ENCODE assay signal across 8 cellular contexts in genomic region chr1:7704214-7705047, GRCh38.
DNase-seq lines count a peak whose midpoint lies in the region; ATAC-seq and TF ChIP-seq lines count a peak whose summit lies in the region.

No MANE protein-coding gene starts in this region.

- H3K36me3 Mint-ChIP-seq in CD4-positive, alpha-beta memory T cell, result no peaks in the 10 kb centered on the region

- DNase-seq in CD4-positive, alpha-beta memory T cell, result peak; percentile 89 to 92 (median 91)
- peak; percentile 93 for DNase-seq in HPDE6-E6E7 (ENCODE audit: extremely low spot score)
- DNase-seq in Panc1 (ENCODE audit: low read depth, low spot score), result no peak
- DNase-seq in activated T-helper 9 cell treated with anti-CD3 and anti-CD28 coated beads, Interleukin-2, amount 50 U/mL, for 16 hours (ENCODE audit: low read depth), result peak; percentile 86
- DNase-seq in fibroblast of the aortic adventitia (ENCODE audit: low read depth), result peak; percentile 62
- DNase-seq in stimulated activated naive CD8-positive, alpha-beta T cell treated with anti-CD3 and anti-CD28 coated beads, Interleukin-15, Interleukin-2, amounts not matched to agents 100 U/mL and 50 U/mL, for 24 hours, result peak; percentile 94

- intact Hi-C loops in CD4-positive, alpha-beta memory T cell (cut with micrococcal nuclease), result loop anchor here (1.0 to 2.0 kb wide), 2 partner anchors 24 to 48 kb away; no protein-coding TSS in a partner anchor
- intact Hi-C loops in Panc1 (cut with micrococcal nuclease; ENCODE audit: unreplicated experiment), result no loop called here

- no peaks in the 10 kb centered on the region for H3K9me3 ChIP-seq in CD4-positive, alpha-beta memory T cell (ENCODE audit: control insufficient read depth in 1 of 2, low read length in 2 of 2)
- H3K9me3 ChIP-seq in Panc1 (ENCODE audit: control insufficient read depth, insufficient read depth, low read depth, low read length) (no peaks in the 10 kb centered on the region), neutrophil (no peaks in the 10 kb centered on the region)

- H3K4me1 Mint-ChIP-seq in CD4-positive, alpha-beta memory T cell, result peaks cover 8 to 38% (median 20%) of the 10 kb centered on the region in 4 donors

- peaks cover 13% of the 10 kb centered on the region for H3K27me3 ChIP-seq in CD4-positive, alpha-beta memory T cell (ENCODE audit: insufficient read depth, low read length)
- H3K27me3 ChIP-seq in Panc1 (ENCODE audit: control insufficient read depth, insufficient read depth, low read length) (peaks cover 6% of the 10 kb centered on the region; the same call in 1 of the 2 replicates), neutrophil (peaks cover 92% of the 10 kb centered on the region)

- peaks cover 16 to 30% of the 10 kb centered on the region in 2 donors for H3K27me3 Mint-ChIP-seq in CD4-positive, alpha-beta memory T cell

- ATAC-seq in GM21360 (IDR thresholded peaks at IDR 0.05; ENCODE audit: unreplicated experiment) (peak; percentile 98), Panc1 (peak; percentile 98)
- peak; percentile 96 for ATAC-seq in stimulated activated naive CD8-positive, alpha-beta T cell treated with anti-CD3 and anti-CD28 coated beads, Interleukin-15, Interleukin-2, amounts not matched to agents 100 U/mL and 50 U/mL, for 24 hours

- TF ChIP-seq CTCF in Panc1 (IDR thresholded peaks at IDR 0.05) (no peak), fibroblast of the aortic adventitia (IDR thresholded peaks at IDR 0.05; ENCODE audit: insufficient read depth, low read length) (no peak), neutrophil (IDR thresholded peaks at IDR 0.05) (peak; percentile 37)

- peak overlapping the region in 6 of 8 donors; percentile 87 to 90 (median 89) for H3K4me3 Mint-ChIP-seq in CD4-positive, alpha-beta memory T cell

- POLR2A ChIA-PET in CD4-positive, alpha-beta memory T cell (lab: Charles Lee; ENCODE audit: partially characterized antibody), result interaction anchor here (0.8 to 2.5 kb wide), 10 partner anchors 9 to 66 kb away, joined by 3 to 22 read pairs (median 8); partner anchors contain the start of gene VAMP3
- POLR2A ChIA-PET in Panc1 (lab: Charles Lee), result interaction anchor here (0.7 kb wide), 1 partner anchor 1437 kb away, joined by 3 read pairs; no protein-coding TSS in a partner anchor

- H3K9me3 Mint-ChIP-seq in CD4-positive, alpha-beta memory T cell, result peaks cover 0 to 1% (median 0%) of the 10 kb centered on the region in 8 donors

- H3K4me3 ChIP-seq in CD4-positive, alpha-beta memory T cell (ENCODE audit: low read length in 2 of 2), result peak overlapping the region in 1 of 2 donors; percentile 54
- H3K4me3 ChIP-seq in Panc1 (ENCODE audit: low read depth in 2 of 2, low read length in 2 of 2) (peak overlapping the region in 1 of 2 experiments; percentile 40; a peak in 3 of 4 replicates), fibroblast of the aortic adventitia (ENCODE audit: low read depth, low read length) (peak overlapping the region; percentile 31), neutrophil (ENCODE audit: low read depth in 1 of 2, low read length in 1 of 2) (peak overlapping the region; percentile 43 to 58)

- peaks cover 8% of the 10 kb centered on the region for H3K4me1 ChIP-seq in CD4-positive, alpha-beta memory T cell (ENCODE audit: insufficient read depth, low read length)
- H3K4me1 ChIP-seq in Panc1 (ENCODE audit: control insufficient read depth, insufficient read depth, low read length) (0 out of 2 replicates have a peak, but pooled peaks cover 3% of the 10 kb centered on the region), neutrophil (ENCODE audit: control insufficient read depth in 1 of 2, insufficient read depth in 1 of 2, low read depth in 1 of 2, low read length in 1 of 2) (peaks cover 11 to 17% of the 10 kb centered on the region in 2 experiments)

- no TSS peak for BruUV-seq in Panc1 (replicated peaks; lab: Mats Ljungman, UMichigan)

- no peaks in the 10 kb centered on the region for H3K36me3 ChIP-seq in CD4-positive, alpha-beta memory T cell (ENCODE audit: insufficient read depth, low read length)
- no peaks in the 10 kb centered on the region; the same call in 1 of the 2 replicates for H3K36me3 ChIP-seq in Panc1 (ENCODE audit: control insufficient read depth, insufficient read depth, low read length)
- H3K36me3 ChIP-seq in neutrophil, result no peaks in the 10 kb centered on the region

- no peak overlapping the region for H3K27ac ChIP-seq in CD4-positive, alpha-beta memory T cell (ENCODE audit: low read depth, low read length)
- H3K27ac ChIP-seq in Panc1 (ENCODE audit: low read length) (no peak overlapping the region), neutrophil (no peak overlapping the region)

- peak overlapping the region in 2 of 7 donors; percentile 86 to 93 for H3K27ac Mint-ChIP-seq in CD4-positive, alpha-beta memory T cell

- CTCF ChIA-PET in CD4-positive, alpha-beta memory T cell (lab: Charles Lee; ENCODE audit: partially characterized antibody), result interaction anchor here (1.0 to 2.3 kb wide), 2 partner anchors 35 to 48 kb away, joined by 5 to 12 read pairs; no protein-coding TSS in a partner anchor
- CTCF ChIA-PET in Panc1 (lab: Charles Lee), result interaction anchor here (0.7 kb wide), 1 partner anchor 37 kb away, joined by 3 read pairs; no protein-coding TSS in a partner anchor

- in situ Hi-C loops in Panc1 (cut with HindIII; ENCODE audit: low pct_unique_long_range_greater_than_20kb, low sequenced_read_pairs), result no loop called here
